In the genomic region with DNA sequence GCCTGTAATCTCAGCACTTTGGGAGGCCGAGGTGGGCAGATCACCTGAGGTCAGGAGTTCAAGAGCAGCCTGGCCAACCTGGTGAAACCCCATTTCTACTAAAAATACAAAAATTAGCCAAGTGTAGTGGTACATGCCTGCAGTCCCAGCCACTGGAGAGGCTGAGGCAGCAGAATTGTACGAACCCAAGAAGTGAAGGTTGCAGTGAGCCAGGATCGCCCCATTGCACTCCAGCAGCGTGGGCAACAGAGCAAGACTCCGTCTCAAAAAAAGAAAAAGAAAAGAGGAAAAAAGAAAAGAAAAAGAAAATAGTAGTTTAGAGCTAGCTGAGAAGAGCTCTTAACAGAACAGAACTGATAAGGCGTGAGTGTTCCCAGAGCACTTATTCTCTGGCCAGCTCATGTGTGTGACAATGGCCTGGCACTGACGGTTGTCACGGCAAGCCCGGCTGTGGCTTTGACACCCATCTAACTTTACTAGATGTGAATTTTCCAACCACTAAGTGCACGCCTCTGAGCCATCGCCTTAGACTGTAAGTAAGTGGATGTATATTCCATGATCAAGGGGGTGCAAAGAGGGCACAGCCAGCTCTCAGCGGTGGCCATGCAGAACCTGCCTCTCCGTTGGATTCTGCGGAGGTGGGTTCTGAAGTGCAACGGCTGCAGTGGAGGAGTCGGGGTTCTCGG, we compare ENCODE assay signal across 16 cellular contexts.
"Had no signal": no experiment of that assay in that cellular context is flagged by ENCODE, and none has a peak within 500 bp of the region (broad histone marks: within the 10 kb centered on the region; RNA-seq: fewer than 3 reads in every experiment).

No MANE protein-coding gene starts in this region.

- H3K36me3 ChIP-seq: brain microvascular endothelial cell, SJCRH30 had no signal

- ATAC-seq: activated CD4-positive, alpha-beta T cell treated with anti-CD3 and anti-CD28 coated beads for 36 hours; activated CD8-positive, alpha-beta T cell treated with anti-CD3 and anti-CD28 coated beads, Interleukin-2, amount 10 ng/mL, durations not matched to agents 7 days and 5 days; esophagus mucosa had no signal

- H3K27ac ChIP-seq: brain microvascular endothelial cell, psoas muscle, SJCRH30, VCaP had no signal

- H3K27ac Mint-ChIP-seq: activated CD4-positive, alpha-beta T cell treated with anti-CD3 and anti-CD28 coated beads for 36 hours; activated CD8-positive, alpha-beta T cell treated with anti-CD3 and anti-CD28 coated beads, Interleukin-2, amount 10 ng/mL, durations not matched to agents 7 days and 5 days; activated naive CD4-positive, alpha-beta T cell treated with anti-CD3 and anti-CD28 coated beads, Interleukin-2, amount 50 U/mL, for 24 hours; stimulated activated naive CD8-positive, alpha-beta T cell treated with anti-CD3 and anti-CD28 coated beads, Interleukin-15, Interleukin-2, amounts not matched to agents 100 ng/mL and 50 ng/mL, for 24 hours had no signal

- DNase-seq: activated CD4-positive, alpha-beta T cell treated with anti-CD3 and anti-CD28 coated beads for 36 hours; activated CD8-positive, alpha-beta T cell treated with anti-CD3 and anti-CD28 coated beads, Interleukin-2, amount 10 ng/mL, durations not matched to agents 7 days and 5 days; activated effector memory CD4-positive, alpha-beta T cell treated with Interleukin-2 at 50 U/mL for 16 hours; amygdala; brain microvascular endothelial cell; midbrain; naive B cell; psoas muscle; SJCRH30; stimulated activated CD4-positive, alpha-beta T cell treated with anti-CD3 and anti-CD28 coated beads, Interleukin-2, amount 100 ng/mL, for 48 hours; T1000 had no signal

- H3K4me3 Mint-ChIP-seq: activated CD4-positive, alpha-beta T cell treated with anti-CD3 and anti-CD28 coated beads for 36 hours; activated CD8-positive, alpha-beta T cell treated with anti-CD3 and anti-CD28 coated beads, Interleukin-2, amount 10 ng/mL, durations not matched to agents 7 days and 5 days; activated naive CD4-positive, alpha-beta T cell treated with anti-CD3 and anti-CD28 coated beads, Interleukin-2, amount 50 U/mL, for 24 hours; naive B cell; stimulated activated naive CD8-positive, alpha-beta T cell treated with anti-CD3 and anti-CD28 coated beads, Interleukin-15, Interleukin-2, amounts not matched to agents 100 ng/mL and 50 ng/mL, for 24 hours had no signal

- H3K27me3 Mint-ChIP-seq: activated naive CD4-positive, alpha-beta T cell treated with anti-CD3 and anti-CD28 coated beads, Interleukin-2, amount 50 U/mL, for 24 hours; naive B cell; stimulated activated naive CD8-positive, alpha-beta T cell treated with anti-CD3 and anti-CD28 coated beads, Interleukin-15, Interleukin-2, amounts not matched to agents 100 ng/mL and 50 ng/mL, for 24 hours had no signal

- H3K4me3 ChIP-seq: lung, psoas muscle, SJCRH30 had no signal

- H3K9me3 Mint-ChIP-seq: activated naive CD4-positive, alpha-beta T cell treated with anti-CD3 and anti-CD28 coated beads, Interleukin-2, amount 50 U/mL, for 24 hours; naive B cell; stimulated activated naive CD8-positive, alpha-beta T cell treated with anti-CD3 and anti-CD28 coated beads, Interleukin-15, Interleukin-2, amounts not matched to agents 100 ng/mL and 50 ng/mL, for 24 hours had no signal

- H3K9me3 ChIP-seq: psoas muscle, SJCRH30 had no signal

- H3K4me1 ChIP-seq: SJCRH30 had no signal

- H3K27me3 ChIP-seq: brain microvascular endothelial cell, SJCRH30 had no signal
